8 cellular contexts compared by ENCODE assay signal in the genomic region with DNA sequence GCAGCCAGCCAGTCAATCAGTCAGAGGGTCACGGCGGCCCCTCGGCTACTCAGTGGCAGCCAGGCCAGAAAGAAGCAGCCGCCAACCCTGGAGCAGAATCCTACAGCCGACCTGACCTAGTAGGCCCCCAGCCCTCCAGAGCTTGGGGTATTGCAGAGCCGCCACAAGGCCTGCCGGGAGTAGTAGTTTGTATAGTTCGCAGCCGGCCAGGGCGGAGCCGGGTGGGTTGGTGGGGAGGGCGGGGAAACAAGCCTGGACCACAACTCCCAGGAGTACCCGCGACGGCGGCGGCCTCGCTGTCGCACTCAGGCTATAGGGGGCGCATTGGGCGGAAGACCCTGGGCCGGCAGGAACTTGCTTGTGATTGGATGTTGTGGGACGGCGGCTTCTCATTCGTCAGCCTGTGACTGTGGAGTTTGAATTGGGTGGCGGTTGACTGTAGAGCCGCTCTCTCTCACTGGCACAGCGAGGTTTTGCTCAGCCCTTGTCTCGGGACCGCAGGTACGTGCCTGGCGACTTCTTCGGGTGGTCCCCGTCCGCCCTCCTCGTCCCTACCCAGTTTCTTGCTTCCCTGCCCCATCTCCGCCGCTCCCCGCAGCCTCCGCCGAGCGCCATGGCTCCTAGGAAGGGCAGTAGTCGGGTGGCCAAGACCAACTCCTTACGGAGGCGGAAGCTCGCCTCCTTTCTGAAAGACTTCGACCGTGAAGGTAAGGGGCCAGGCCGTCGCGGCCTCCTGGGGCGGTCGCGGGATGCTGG. TPM values are rescaled to one million over a fixed set of nuclear protein-coding genes. Genes with fewer than 3 reads are reported as not detected.
DNase-seq lines count a peak whose midpoint lies in the region; TF ChIP-seq lines count a peak whose summit lies in the region.

A gene (plus strand): TSS at position 439 of the 756 bp plus-strand sequence. CDS start 175 bp downstream, at position 614.

- DNase-seq in COR-L47 (lab: John Stamatoyannopoulos, UW) (peak; percentile 95), GM20000 (ENCODE audit: low spot score) (peak; percentile 97), HT-29 (ENCODE audit: low spot score) (peak; percentile 97), lung microvascular endothelial cell (ENCODE audit: low read depth in 2 of 2) (peak; percentile 99)
- DNase-seq in NK-92 treated with Interleukin-12 subunit alpha and Interleukin-12 subunit beta, amount 100 ng/mL, for 24 hours (lab: John Stamatoyannopoulos, UW) = peak; percentile 97
- DNase-seq in activated CD8-positive, alpha-beta memory T cell treated with anti-CD3 and anti-CD28 coated beads for 24 hours = peak; percentile 98
- peak; percentile 97 for DNase-seq in effector CD8-positive, alpha-beta T cell (lab: John Stamatoyannopoulos, UW)
- DNase-seq in stimulated activated CD4-positive, alpha-beta T cell treated with anti-CD3 and anti-CD28 coated beads, TNF-alpha, amount 100 ng/mL, for 48 hours (ENCODE audit: low read depth in 3 of 3) = peak; percentile 96 to 98 (median 97)

- TF ChIP-seq CTCF in GM20000 (IDR thresholded peaks at IDR 0.05; ENCODE audit: extremely low read depth, missing control alignments) = peak; percentile 19

RNA-seq across cellular contexts. Expression of the gene that starts here (rescaled TPM):
- 17.1 and 19.0 TPM in 2 replicates for total RNA-seq in HT-29 (2014; rRNA removed; shearing (Covaris generic))
- total RNA-seq in lung microvascular endothelial cell = 1.4 and 5.7 TPM in 2 replicates

Comparison
In these comparisons a context has a peak if more than half of its experiments do, and no peak if none do; other contexts are left out.
1. Peak in every context shown above with its lines: DNase-seq.